ENCODE assay signal across 10 cellular contexts in genomic region chr1:233113713-233114028, GRCh38.
DNase-seq lines count a peak whose midpoint lies in the region; ATAC-seq and TF ChIP-seq lines count a peak whose summit lies in the region.
"Had no signal": no experiment of that assay in that cellular context is flagged by ENCODE, and none has a peak within 500 bp of the region (broad histone marks: within the 10 kb centered on the region; RNA-seq: fewer than 3 reads in every experiment).

No MANE protein-coding gene starts in this region.

- no peak for DNase-seq in cardiac muscle cell (ENCODE audit: low read depth in 1 of 2, low spot score in 1 of 2)
- no peak for DNase-seq in left cardiac atrium
- DNase-seq in breast epithelium (ENCODE audit: low spot score in 2 of 2) = no peak
- DNase-seq in mesendoderm = no peak
- no peak for DNase-seq in upper lobe of right lung
- no peak for DNase-seq in GM03348 (ENCODE audit: low spot score)
- no peak for DNase-seq in NCI-H345 treated with DMSO at 0.1 percent for 48 hours (lab: John Stamatoyannopoulos, UW; ENCODE audit: unreplicated experiment)
- no peak for DNase-seq in NCI-H1105 treated with DMSO at 0.1 percent for 48 hours (lab: John Stamatoyannopoulos, UW)
- DNase-seq: effector memory CD4-positive, alpha-beta T cell; NCI-H2081 had no signal

- no peaks in the 10 kb centered on the region for H3K79me2 ChIP-seq in mesendoderm (ENCODE audit: control insufficient read depth, insufficient read depth, low read length)

- TF ChIP-seq POLR2A in breast epithelium (IDR thresholded peaks at IDR 0.05) = no peak

- H3K4ac ChIP-seq in mesendoderm (ENCODE audit: low read depth, low read length) = no peak overlapping the region

- H2BK5ac ChIP-seq in mesendoderm (ENCODE audit: low read length) = peak overlapping the region; percentile 71

- H3K27me3 ChIP-seq in cardiac muscle cell (no peaks in the 10 kb centered on the region), breast epithelium (no peaks in the 10 kb centered on the region), mesendoderm (ENCODE audit: insufficient read depth, low read length, poor library complexity) (no peaks in the 10 kb centered on the region), upper lobe of right lung (no peaks in the 10 kb centered on the region)

- no peak overlapping the region for H2BK15ac ChIP-seq in mesendoderm (replicated peaks; ENCODE audit: low read depth)

- H3K9me3 ChIP-seq in cardiac muscle cell (ENCODE audit: low read depth) (no peaks in the 10 kb centered on the region), breast epithelium (no peaks in the 10 kb centered on the region), upper lobe of right lung (no peaks in the 10 kb centered on the region)

- H3K56ac ChIP-seq in mesendoderm (ENCODE audit: low read length) = peak overlapping the region; percentile 79

- H3K79me1 ChIP-seq in mesendoderm (ENCODE audit: low read length) = no peaks in the 10 kb centered on the region

- H3K4me2 ChIP-seq in mesendoderm (ENCODE audit: low read length) = no peak overlapping the region

- H3K4me1 ChIP-seq in cardiac muscle cell (ENCODE audit: low read depth) = peaks cover 10% of the 10 kb centered on the region
- H3K4me1 ChIP-seq in breast epithelium = peaks cover 0 to 12% of the 10 kb centered on the region in 2 donors
- peaks cover 13% of the 10 kb centered on the region for H3K4me1 ChIP-seq in mesendoderm (ENCODE audit: control insufficient read depth, low read depth, low read length)
- peaks cover 25% of the 10 kb centered on the region for H3K4me1 ChIP-seq in upper lobe of right lung

- no peak overlapping the region for H4K5ac ChIP-seq in mesendoderm (ENCODE audit: low read length)

- no peak overlapping the region for H4K8ac ChIP-seq in mesendoderm (ENCODE audit: low read depth, low read length)

- intact Hi-C loops in left cardiac atrium (cut with DNase I) (no loop called here), breast epithelium (cut with DNase I; ENCODE audit: low total_unique reads) (no loop called here), upper lobe of right lung (cut with DNase I) (no loop called here)

- peak overlapping the region; percentile 44 for H3K27ac ChIP-seq in cardiac muscle cell
- peak overlapping the region; percentile 85 for H3K27ac ChIP-seq in breast epithelium
- H3K27ac ChIP-seq in mesendoderm (ENCODE audit: low read depth, low read length) = peak overlapping the region; percentile 86
- H3K27ac ChIP-seq in upper lobe of right lung = peak overlapping the region; percentile 80

- TF ChIP-seq CTCF in cardiac muscle cell (IDR thresholded peaks at IDR 0.05; ENCODE audit: low read depth, low read length) (no peak), breast epithelium (IDR thresholded peaks at IDR 0.05) (no peak), upper lobe of right lung (IDR thresholded peaks at IDR 0.05) (no peak)

- no peak overlapping the region for H3K9ac ChIP-seq in mesendoderm (ENCODE audit: low read length)

- no peak overlapping the region for H2AK5ac ChIP-seq in mesendoderm (ENCODE audit: low read length)

- H3K36me3 ChIP-seq in cardiac muscle cell (no peaks in the 10 kb centered on the region), breast epithelium (no peaks in the 10 kb centered on the region), mesendoderm (ENCODE audit: control insufficient read depth, insufficient read depth, low read length) (no peaks in the 10 kb centered on the region), upper lobe of right lung (no peaks in the 10 kb centered on the region)

- H3K23ac ChIP-seq in mesendoderm (ENCODE audit: low read length) = no peak overlapping the region

- H3K18ac ChIP-seq in mesendoderm (ENCODE audit: low read length) = no peak overlapping the region

- H3K4me3 ChIP-seq in cardiac muscle cell = no peak overlapping the region
- H3K4me3 ChIP-seq in breast epithelium = peak overlapping the region in 1 of 3 donors; percentile 34
- no peak overlapping the region for H3K4me3 ChIP-seq in mesendoderm (ENCODE audit: low read length)
- H3K4me3 ChIP-seq in upper lobe of right lung = no peak overlapping the region

- no peak for ATAC-seq in left cardiac atrium
- ATAC-seq in upper lobe of right lung = no peak

- WGBS in mesendoderm (ENCODE audit: extremely low coverage, insufficient coverage, low lambda C conversion rate) = no CpG with 5 or more reads among the region's 2 CpGs

- no peak overlapping the region for H2BK120ac ChIP-seq in mesendoderm (ENCODE audit: low read depth, low read length)
